Comparison of ENCODE assay signal across 1 cellular context in the genomic region with DNA sequence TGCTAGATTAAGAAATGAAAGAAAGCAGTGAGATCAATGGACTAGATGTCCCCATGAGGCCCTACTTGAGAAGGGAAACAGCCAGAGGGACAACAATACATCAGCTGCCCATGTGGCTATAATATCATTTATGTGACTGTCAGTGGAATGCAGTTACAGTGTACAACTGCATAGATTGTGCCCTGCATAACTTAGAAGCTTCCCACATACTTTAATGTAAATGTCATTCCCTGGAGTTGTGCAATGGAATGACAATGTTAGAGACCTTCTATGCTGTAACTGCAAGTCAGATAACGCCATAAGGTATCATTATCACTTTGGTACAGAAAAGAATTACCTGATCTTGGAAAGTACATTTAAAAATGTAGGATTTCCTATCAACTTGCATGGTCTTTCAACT.
TF ChIP-seq lines count a peak whose summit lies in the region.

No MANE protein-coding gene starts in this region.

TF ChIP-seq in GM23338, 12 proteins besides CTCF, POLR2A, EP300 and RAD21 (continued from another document):
- TF ChIP-seq, protein P1, sequence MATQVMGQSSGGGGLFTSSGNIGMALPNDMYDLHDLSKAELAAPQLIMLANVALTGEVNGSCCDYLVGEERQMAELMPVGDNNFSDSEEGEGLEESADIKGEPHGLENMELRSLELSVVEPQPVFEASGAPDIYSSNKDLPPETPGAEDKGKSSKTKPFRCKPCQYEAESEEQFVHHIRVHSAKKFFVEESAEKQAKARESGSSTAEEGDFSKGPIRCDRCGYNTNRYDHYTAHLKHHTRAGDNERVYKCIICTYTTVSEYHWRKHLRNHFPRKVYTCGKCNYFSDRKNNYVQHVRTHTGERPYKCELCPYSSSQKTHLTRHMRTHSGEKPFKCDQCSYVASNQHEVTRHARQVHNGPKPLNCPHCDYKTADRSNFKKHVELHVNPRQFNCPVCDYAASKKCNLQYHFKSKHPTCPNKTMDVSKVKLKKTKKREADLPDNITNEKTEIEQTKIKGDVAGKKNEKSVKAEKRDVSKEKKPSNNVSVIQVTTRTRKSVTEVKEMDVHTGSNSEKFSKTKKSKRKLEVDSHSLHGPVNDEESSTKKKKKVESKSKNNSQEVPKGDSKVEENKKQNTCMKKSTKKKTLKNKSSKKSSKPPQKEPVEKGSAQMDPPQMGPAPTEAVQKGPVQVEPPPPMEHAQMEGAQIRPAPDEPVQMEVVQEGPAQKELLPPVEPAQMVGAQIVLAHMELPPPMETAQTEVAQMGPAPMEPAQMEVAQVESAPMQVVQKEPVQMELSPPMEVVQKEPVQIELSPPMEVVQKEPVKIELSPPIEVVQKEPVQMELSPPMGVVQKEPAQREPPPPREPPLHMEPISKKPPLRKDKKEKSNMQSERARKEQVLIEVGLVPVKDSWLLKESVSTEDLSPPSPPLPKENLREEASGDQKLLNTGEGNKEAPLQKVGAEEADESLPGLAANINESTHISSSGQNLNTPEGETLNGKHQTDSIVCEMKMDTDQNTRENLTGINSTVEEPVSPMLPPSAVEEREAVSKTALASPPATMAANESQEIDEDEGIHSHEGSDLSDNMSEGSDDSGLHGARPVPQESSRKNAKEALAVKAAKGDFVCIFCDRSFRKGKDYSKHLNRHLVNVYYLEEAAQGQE (IDR thresholded peaks at IDR 0.05; ENCODE audit: unreplicated experiment), result no peak
- no peak for TF ChIP-seq STAT1 (IDR thresholded peaks at IDR 0.05; ENCODE audit: unreplicated experiment)
- TF ChIP-seq, protein P2, sequence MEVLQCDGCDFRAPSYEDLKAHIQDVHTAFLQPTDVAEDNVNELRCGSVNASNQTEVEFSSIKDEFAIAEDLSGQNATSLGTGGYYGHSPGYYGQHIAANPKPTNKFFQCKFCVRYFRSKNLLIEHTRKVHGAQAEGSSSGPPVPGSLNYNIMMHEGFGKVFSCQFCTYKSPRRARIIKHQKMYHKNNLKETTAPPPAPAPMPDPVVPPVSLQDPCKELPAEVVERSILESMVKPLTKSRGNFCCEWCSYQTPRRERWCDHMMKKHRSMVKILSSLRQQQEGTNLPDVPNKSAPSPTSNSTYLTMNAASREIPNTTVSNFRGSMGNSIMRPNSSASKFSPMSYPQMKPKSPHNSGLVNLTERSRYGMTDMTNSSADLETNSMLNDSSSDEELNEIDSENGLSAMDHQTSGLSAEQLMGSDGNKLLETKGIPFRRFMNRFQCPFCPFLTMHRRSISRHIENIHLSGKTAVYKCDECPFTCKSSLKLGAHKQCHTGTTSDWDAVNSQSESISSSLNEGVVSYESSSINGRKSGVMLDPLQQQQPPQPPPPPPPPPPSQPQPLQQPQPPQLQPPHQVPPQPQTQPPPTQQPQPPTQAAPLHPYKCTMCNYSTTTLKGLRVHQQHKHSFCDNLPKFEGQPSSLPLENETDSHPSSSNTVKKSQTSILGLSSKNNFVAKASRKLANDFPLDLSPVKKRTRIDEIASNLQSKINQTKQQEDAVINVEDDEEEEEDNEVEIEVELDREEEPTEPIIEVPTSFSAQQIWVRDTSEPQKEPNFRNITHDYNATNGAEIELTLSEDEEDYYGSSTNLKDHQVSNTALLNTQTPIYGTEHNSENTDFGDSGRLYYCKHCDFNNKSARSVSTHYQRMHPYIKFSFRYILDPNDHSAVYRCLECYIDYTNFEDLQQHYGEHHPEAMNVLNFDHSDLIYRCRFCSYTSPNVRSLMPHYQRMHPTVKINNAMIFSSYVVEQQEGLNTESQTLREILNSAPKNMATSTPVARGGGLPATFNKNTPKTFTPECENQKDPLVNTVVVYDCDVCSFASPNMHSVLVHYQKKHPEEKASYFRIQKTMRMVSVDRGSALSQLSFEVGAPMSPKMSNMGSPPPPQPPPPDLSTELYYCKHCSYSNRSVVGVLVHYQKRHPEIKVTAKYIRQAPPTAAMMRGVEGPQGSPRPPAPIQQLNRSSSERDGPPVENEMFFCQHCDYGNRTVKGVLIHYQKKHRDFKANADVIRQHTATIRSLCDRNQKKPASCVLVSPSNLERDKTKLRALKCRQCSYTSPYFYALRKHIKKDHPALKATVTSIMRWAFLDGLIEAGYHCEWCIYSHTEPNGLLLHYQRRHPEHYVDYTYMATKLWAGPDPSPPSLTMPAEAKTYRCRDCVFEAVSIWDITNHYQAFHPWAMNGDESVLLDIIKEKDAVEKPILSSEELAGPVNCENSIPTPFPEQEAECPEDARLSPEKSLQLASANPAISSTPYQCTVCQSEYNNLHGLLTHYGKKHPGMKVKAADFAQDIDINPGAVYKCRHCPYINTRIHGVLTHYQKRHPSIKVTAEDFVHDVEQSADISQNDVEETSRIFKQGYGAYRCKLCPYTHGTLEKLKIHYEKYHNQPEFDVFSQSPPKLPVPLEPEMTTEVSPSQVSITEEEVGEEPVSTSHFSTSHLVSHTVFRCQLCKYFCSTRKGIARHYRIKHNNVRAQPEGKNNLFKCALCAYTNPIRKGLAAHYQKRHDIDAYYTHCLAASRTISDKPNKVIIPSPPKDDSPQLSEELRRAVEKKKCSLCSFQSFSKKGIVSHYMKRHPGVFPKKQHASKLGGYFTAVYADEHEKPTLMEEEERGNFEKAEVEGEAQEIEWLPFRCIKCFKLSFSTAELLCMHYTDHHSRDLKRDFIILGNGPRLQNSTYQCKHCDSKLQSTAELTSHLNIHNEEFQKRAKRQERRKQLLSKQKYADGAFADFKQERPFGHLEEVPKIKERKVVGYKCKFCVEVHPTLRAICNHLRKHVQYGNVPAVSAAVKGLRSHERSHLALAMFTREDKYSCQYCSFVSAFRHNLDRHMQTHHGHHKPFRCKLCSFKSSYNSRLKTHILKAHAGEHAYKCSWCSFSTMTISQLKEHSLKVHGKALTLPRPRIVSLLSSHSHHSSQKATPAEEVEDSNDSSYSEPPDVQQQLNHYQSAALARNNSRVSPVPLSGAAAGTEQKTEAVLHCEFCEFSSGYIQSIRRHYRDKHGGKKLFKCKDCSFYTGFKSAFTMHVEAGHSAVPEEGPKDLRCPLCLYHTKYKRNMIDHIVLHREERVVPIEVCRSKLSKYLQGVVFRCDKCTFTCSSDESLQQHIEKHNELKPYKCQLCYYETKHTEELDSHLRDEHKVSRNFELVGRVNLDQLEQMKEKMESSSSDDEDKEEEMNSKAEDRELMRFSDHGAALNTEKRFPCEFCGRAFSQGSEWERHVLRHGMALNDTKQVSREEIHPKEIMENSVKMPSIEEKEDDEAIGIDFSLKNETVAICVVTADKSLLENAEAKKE (CRISPR knock-in tag; IDR thresholded peaks at IDR 0.05), result no peak
- TF ChIP-seq, protein P3, sequence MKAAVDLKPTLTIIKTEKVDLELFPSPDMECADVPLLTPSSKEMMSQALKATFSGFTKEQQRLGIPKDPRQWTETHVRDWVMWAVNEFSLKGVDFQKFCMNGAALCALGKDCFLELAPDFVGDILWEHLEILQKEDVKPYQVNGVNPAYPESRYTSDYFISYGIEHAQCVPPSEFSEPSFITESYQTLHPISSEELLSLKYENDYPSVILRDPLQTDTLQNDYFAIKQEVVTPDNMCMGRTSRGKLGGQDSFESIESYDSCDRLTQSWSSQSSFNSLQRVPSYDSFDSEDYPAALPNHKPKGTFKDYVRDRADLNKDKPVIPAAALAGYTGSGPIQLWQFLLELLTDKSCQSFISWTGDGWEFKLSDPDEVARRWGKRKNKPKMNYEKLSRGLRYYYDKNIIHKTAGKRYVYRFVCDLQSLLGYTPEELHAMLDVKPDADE (IDR thresholded peaks at IDR 0.05), result no peak
- TF ChIP-seq ZNF331 (CRISPR knock-in tag; IDR thresholded peaks at IDR 0.05; ENCODE audit: low read depth), result no peak
- TF ChIP-seq NANOG (IDR thresholded peaks at IDR 0.05; ENCODE audit: borderline replicate concordance), result no peak
- no peak for TF ChIP-seq EZH2 (IDR thresholded peaks at IDR 0.05; ENCODE audit: low read depth, unreplicated experiment)
- no peak for TF ChIP-seq EZH2phosphoT487 (IDR thresholded peaks at IDR 0.05; ENCODE audit: unreplicated experiment)
- no peak for TF ChIP-seq ZNF114 (CRISPR knock-in tag; IDR thresholded peaks at IDR 0.05)
- no peak for TF ChIP-seq POLR2AphosphoS5 (IDR thresholded peaks at IDR 0.05; ENCODE audit: low read depth)
TF ChIP-seq in GM23338: peak in this region for 0.
